Comparison of ENCODE assay signal across 28 cellular contexts in genomic region chr22:45683680-45684079, GRCh38. TPM values are rescaled to one million over a fixed set of nuclear protein-coding genes. Genes with fewer than 3 reads are reported as not detected.
A peak's percentile ranks its signal among the peaks of the same experiment; 100 is the strongest.
DNase-seq lines count a peak whose midpoint lies in the region; ATAC-seq, FAIRE-seq and TF ChIP-seq lines count a peak whose summit lies in the region.
"Had no signal": no experiment of that assay in that cellular context is flagged by ENCODE, and none has a peak within 500 bp of the region (broad histone marks: within the 10 kb centered on the region; RNA-seq: fewer than 3 reads in every experiment).

No MANE protein-coding gene starts in this region.

- peaks cover 97% of the 10 kb centered on the region for H3K4me1 ChIP-seq in A549
- H3K4me1 ChIP-seq in PC-3 (ENCODE audit: insufficient read depth, low read length): peaks cover 87% of the 10 kb centered on the region
- peaks cover 48% of the 10 kb centered on the region for H3K4me1 ChIP-seq in GM12878 (ENCODE audit: control insufficient read depth, insufficient read depth, low read length)
- H3K4me1 ChIP-seq in prostate gland (replicated peaks): peaks cover 8% of the 10 kb centered on the region
- H3K4me1 ChIP-seq in gastroesophageal sphincter: peaks cover 8 to 85% (median 21%) of the 10 kb centered on the region in 3 donors

- H3F3A ChIP-seq in PC-3 (ENCODE audit: low read length, unreplicated experiment): peaks cover 9% of the 10 kb centered on the region

- TF ChIP-seq RAD21 in A549 (conservative IDR thresholded peaks at IDR 0.05 in 1 of 2, IDR thresholded peaks at IDR 0.05 in 1 of 2): no peak
- TF ChIP-seq RAD21 in GM12878 (IDR thresholded peaks at IDR 0.05; ENCODE audit: insufficient read depth, low read depth, low read length): no peak

- H3K27ac ChIP-seq in A549: peak overlapping the region; percentile 93 to 97
- peak overlapping the region; percentile 27 for H3K27ac ChIP-seq in PC-3 (ENCODE audit: low read length)
- peak overlapping the region; percentile 77 for H3K27ac ChIP-seq in GM12878 (ENCODE audit: control insufficient read depth, insufficient read depth)
- H3K27ac ChIP-seq in prostate gland: no peak overlapping the region
- no peak overlapping the region for H3K27ac ChIP-seq in gastroesophageal sphincter
- H3K27ac ChIP-seq: parathyroid adenoma had no signal

- no peak for DNase-seq in A549 (ENCODE audit: low read depth in 1 of 2, low spot score in 1 of 2)
- no peak for DNase-seq in GM12891 (ENCODE audit: insufficient read length, low spot score)
- DNase-seq in PC-3: no peak
- no peak for DNase-seq in GM12878 (ENCODE audit: low read depth, low spot score)
- DNase-seq in HEK293T (ENCODE audit: extremely low spot score): no peak
- no peak for DNase-seq in prostate gland (ENCODE audit: low spot score)
- DNase-seq: activated CD4-positive, alpha-beta memory T cell treated with anti-CD3 and anti-CD28 coated beads for 36 hours; activated naive CD4-positive, alpha-beta T cell treated with anti-CD3 and anti-CD28 coated beads for 36 hours; CD8-positive, alpha-beta T cell; cerebellar nuclear complex; dermis blood vessel endothelial cell; endodermal cell; NCI-H2029 treated with DMSO at 0.1 percent for 48 hours; NCI-H2227 treated with DMSO at 0.1 percent for 48 hours; NCI-H526 treated with DMSO at 0.1 percent for 48 hours; NK-92 treated with Interleukin-12 subunit alpha and Interleukin-12 subunit beta, amount 100 ng/mL, for 24 hours; spleen; stimulated activated CD4-positive, alpha-beta T cell treated with anti-CD3 and anti-CD28 coated beads, Interleukin-2, amount 100 ng/mL, for 24 hours; T-helper 1 cell had no signal

- RAD21 ChIA-PET in GM12878 (lab: Charles Lee; ENCODE audit: unreplicated experiment): interaction anchor here (1.1 to 1.6 kb wide), 2 partner anchors 12 to 40 kb away, joined by 3 to 6 read pairs; no protein-coding TSS in a partner anchor

- H3K4me2 ChIP-seq in A549: peak overlapping the region; percentile 67
- H3K4me2 ChIP-seq in PC-3 (ENCODE audit: low read length): peak overlapping the region; percentile 23
- peak overlapping the region; percentile 32 for H3K4me2 ChIP-seq in GM12878 (ENCODE audit: control insufficient read depth, insufficient read depth)

- H3K9me3 ChIP-seq in A549 (no peaks in the 10 kb centered on the region), PC-3 (ENCODE audit: low read length) (no peaks in the 10 kb centered on the region), GM12878 (replicated peaks; ENCODE audit: control insufficient read depth, insufficient read depth, low read length) (no peaks in the 10 kb centered on the region), prostate gland (no peaks in the 10 kb centered on the region), gastroesophageal sphincter (no peaks in the 10 kb centered on the region)
- H3K9me3 ChIP-seq: spleen, thoracic aorta had no signal

- H3K9me2 ChIP-seq in PC-3 (replicated peaks; ENCODE audit: low read length): no peaks in the 10 kb centered on the region

- H4K20me1 ChIP-seq in PC-3 (ENCODE audit: low read length) (no peaks in the 10 kb centered on the region), GM12878 (ENCODE audit: control insufficient read depth, insufficient read depth) (no peaks in the 10 kb centered on the region)

- ATAC-seq in A549 (no peak), PC-3 (no peak), GM12878 (peak; percentile 21), gastroesophageal sphincter (no peak), HG03469 (IDR thresholded peaks at IDR 0.05; ENCODE audit: unreplicated experiment) (no peak)
- ATAC-seq: CD8-positive, alpha-beta T cell had no signal

- TF ChIP-seq EP300 in A549 (IDR thresholded peaks at IDR 0.05) (no peak), GM12878 (IDR thresholded peaks at IDR 0.05; ENCODE audit: borderline replicate concordance in 1 of 2, control insufficient read depth in 1 of 2, low read depth in 2 of 2, low read length in 2 of 2) (no peak), gastroesophageal sphincter (IDR thresholded peaks at IDR 0.05) (no peak)

- FAIRE-seq in A549 (lab: Jason Lieb, UNC): no peak
- FAIRE-seq in GM12891 (lab: Jason Lieb, UNC): peak; percentile 86
- no peak for FAIRE-seq in GM12878 (lab: Jason Lieb, UNC)
- FAIRE-seq: A204.1, H1, islet of Langerhans, RCC 7860, urothelium cell line had no signal

- H3K4me3 ChIP-seq in A549 (no peak overlapping the region), PC-3 (ENCODE audit: low read length) (no peak overlapping the region), GM12878 (peak overlapping the region; percentile 34; the same call in 1 of the 2 replicates), prostate gland (no peak overlapping the region), gastroesophageal sphincter (no peak overlapping the region)
- H3K4me3 ChIP-seq: spleen, thoracic aorta had no signal

- TF ChIP-seq POLR2A in A549 (IDR thresholded peaks at IDR 0.05; ENCODE audit: low read length) (no peak), GM12891 (IDR thresholded peaks at IDR 0.05; ENCODE audit: low read depth, low read length) (no peak), GM12878 (IDR thresholded peaks at IDR 0.05; ENCODE audit: low read depth, low read length) (no peak), prostate gland (IDR thresholded peaks at IDR 0.05) (no peak), gastroesophageal sphincter (IDR thresholded peaks at IDR 0.05) (no peak)

- TF ChIP-seq CTCF in A549 (IDR thresholded peaks at IDR 0.05): no peak
- TF ChIP-seq CTCF in PC-3 (conservative IDR thresholded peaks at IDR 0.05; ENCODE audit: low read depth, low read length): no peak
- no peak for TF ChIP-seq CTCF in GM12878 (IDR thresholded peaks at IDR 0.05 in 2 of 3, conservative IDR thresholded peaks at IDR 0.05 in 1 of 3; ENCODE audit: control insufficient read depth in 2 of 3, extremely low read depth in 1 of 3, insufficient read depth in 1 of 3, low read depth in 3 of 3, low read length in 3 of 3)
- TF ChIP-seq CTCF in prostate gland (IDR thresholded peaks at IDR 0.05): no peak
- no peak for TF ChIP-seq CTCF in gastroesophageal sphincter (IDR thresholded peaks at IDR 0.05)

- H2AFZ ChIP-seq in PC-3 (ENCODE audit: low read length) (no peak overlapping the region), GM12878 (ENCODE audit: control insufficient read depth, low read depth, low read length) (no peak overlapping the region)
- H2AFZ ChIP-seq: parathyroid adenoma had no signal

- H3K79me2 ChIP-seq in PC-3 (ENCODE audit: low read length): peaks cover 84% of the 10 kb centered on the region
- H3K79me2 ChIP-seq in GM12878 (ENCODE audit: control insufficient read depth, insufficient read depth, low read length): peaks cover 88% of the 10 kb centered on the region

- SMC1A ChIA-PET in GM12878 (lab: Charles Lee; ENCODE audit: uncharacterized antibody, unreplicated experiment): interaction anchor here (1.0 kb wide), 2 partner anchors 15 to 179 kb away, joined by 3 to 4 read pairs; no protein-coding TSS in a partner anchor

- H3K27me3 ChIP-seq in PC-3 (ENCODE audit: low read length) (no peaks in the 10 kb centered on the region), GM12878 (replicated peaks in 1 of 2; ENCODE audit: control insufficient read depth in 2 of 2, insufficient read depth in 2 of 2, low read length in 1 of 2) (no peaks in the 10 kb centered on the region), prostate gland (replicated peaks; ENCODE audit: insufficient read depth) (no peaks in the 10 kb centered on the region), gastroesophageal sphincter (no peaks in the 10 kb centered on the region)
- H3K27me3 ChIP-seq: spleen had no signal

- POLR2A ChIA-PET in A549 (lab: Yijun Ruan, JAX) (no interaction called here), PC-3 (lab: Charles Lee; ENCODE audit: unreplicated experiment) (no interaction called here), GM12878 (lab: Charles Lee) (interaction anchor here (0.5 to 1.0 kb wide), 5 partner anchors 12 to 459 kb away, joined by 3 to 6 read pairs (median 4); partner anchors contain the start of gene ATXN10), HEK293T (lab: Yijun Ruan, JAX) (interaction anchor here (1.0 kb wide), 1 partner anchor 12 kb away, joined by 3 read pairs; the partner anchor contains the start of gene ATXN10)

- in situ Hi-C loops in GM12878 (cut with MboI): no loop called here

- WGBS in A549 (ENCODE audit: missing lambda C conversion rate): 92% methylated on average over 2 of the region's 2 CpGs
- WGBS in GM12878 (ENCODE audit: insufficient coverage, insufficient replicate concordance, low lambda C conversion rate, missing lambda C conversion rate): 46% methylated on average over 2 of the region's 2 CpGs
- WGBS in prostate gland: 96% methylated on average over 2 of the region's 2 CpGs
- 94 to 97% methylated on average over 2 of the region's 2 CpGs for WGBS in gastroesophageal sphincter (ENCODE audit: low coverage in 1 of 2), 2 donors

- BruUV-seq in PC-3 (replicated peaks; lab: Mats Ljungman, UMichigan) (no TSS peak), GM12878 (replicated peaks; lab: Mats Ljungman, UMichigan) (TSS peak; percentile 94)

- H3K36me3 ChIP-seq in PC-3 (ENCODE audit: low read depth, low read length) (no peaks in the 10 kb centered on the region), GM12878 (ENCODE audit: control insufficient read depth in 2 of 2, insufficient read depth in 2 of 2, low read length in 1 of 2) (peaks cover 0 to 5% of the 10 kb centered on the region in 2 experiments; a peak in 1 of 4 replicates), prostate gland (no peaks in the 10 kb centered on the region), gastroesophageal sphincter (no peaks in the 10 kb centered on the region)
- H3K36me3 ChIP-seq: spleen, thoracic aorta had no signal

- no peak overlapping the region for H3K9ac ChIP-seq in PC-3 (ENCODE audit: low read length)
- peak overlapping the region; percentile 32; the same call in 1 of the 2 replicates for H3K9ac ChIP-seq in GM12878 (ENCODE audit: control insufficient read depth, insufficient read depth, low read length)
- H3K9ac ChIP-seq: parathyroid adenoma had no signal

- CTCF ChIA-PET in A549 (lab: Yijun Ruan, JAX): interaction anchor here (0.6 to 1.3 kb wide), 2 partner anchors 26 to 39 kb away, joined by 4 to 5 read pairs; no protein-coding TSS in a partner anchor
- CTCF ChIA-PET in PC-3 (lab: Charles Lee): no interaction called here
- CTCF ChIA-PET in GM12878 (lab: Yijun Ruan, JAX): interaction anchor here (0.6 to 1.0 kb wide), 3 partner anchors 10 to 323 kb away, joined by 3 to 5 read pairs (median 4); no protein-coding TSS in a partner anchor
- CTCF ChIA-PET in HEK293T (lab: Yijun Ruan, JAX): no interaction called here

- intact Hi-C loops in PC-3 (cut with micrococcal nuclease) (loop anchor here (10.0 kb wide), 1 partner anchor 121 kb away; no protein-coding TSS in a partner anchor), GM12878 (cut with micrococcal nuclease; ENCODE audit: unreplicated experiment) (no loop called here), prostate gland (cut with DNase I) (no loop called here)

RNA-seq across cellular contexts. Expression of gene ATXN10, which starts 12.0 kb away (rescaled TPM):
- polyA plus RNA-seq in A549 (2011; rRNA removed) (281 and 378 TPM in 2 replicates), A549 (2017; fragmentation: RNase III; extraction: RNeasy Plus Mini Kit Qiagen cat#74134 plus additional on column Dnase treatment) (126 to 142 TPM (median 129 TPM) in 3 replicates), GM12878 (2011; rRNA removed) (222 and 249 TPM in 2 replicates), GM12878 (2014; fragmentation: Illumina TruSeq; extraction: Trizol) (212 and 252 TPM in 2 replicates), GM12878 (2014; fragmentation: Nextera tagmentation; extraction: Ambion mirVana) (10 to 100 TPM; 29.2 to 68.3 TPM), GM12878 (2014; rRNA removed) (118 TPM in 2 replicates), GM12878 (2016; fragmentation: Nextera tagmentation; extraction: Ambion mirVana) (100 to 1,000 TPM; 199 to 215 TPM)
- polyA plus RNA-seq in A549 (2012; cell fraction: cytosol; rRNA removed): 103 and 107 TPM in 2 replicates
- polyA plus RNA-seq in A549 (2012; cell fraction: nucleus; rRNA removed): 24.1 and 54.9 TPM in 2 replicates
- polyA minus RNA-seq in A549 (2011; rRNA and poly(A)+ RNA removed): 298 and 349 TPM in 2 replicates
- polyA plus RNA-seq in GM12891 (2012; ENCODE audit: low read depth, missing spikeins): 118 TPM
- total RNA-seq in PC-3 (2014; rRNA removed) (40.6 and 56.3 TPM in 2 replicates), GM12878 (2014; rRNA removed) (43.4 and 44.5 TPM in 2 replicates), GM12878 (2014; rRNA removed; fragmentation: Illumina TruSeq; extraction: Trizol) (76.5 and 80.3 TPM in 2 replicates), GM12878 (2021) (166 and 174 TPM in 2 replicates), prostate gland (100 to 1,000 TPM; 125 to 148 TPM), gastroesophageal sphincter (100 to 1,000 TPM in 2 of 4 donors, 10 to 100 TPM in 2; 78.5 to 152 (median 113) TPM)
- total RNA-seq in GM12878 (2013; cell fraction: nucleolus; rRNA removed): 125 and 158 TPM in 2 replicates
- 47.0 TPM for polyA plus RNA-seq in GM12878 (2011; ENCODE audit: low read depth)
- polyA plus RNA-seq in GM12878 (2011; cell fraction: cytosol; rRNA removed): 107 and 121 TPM in 2 replicates
- 55.1 and 55.8 TPM in 2 replicates for polyA plus RNA-seq in GM12878 (2011; cell fraction: nucleus; rRNA removed)
- 106 and 143 TPM in 2 replicates for polyA plus RNA-seq in GM12878 (2012)
- 250 and 380 TPM in 2 replicates for polyA minus RNA-seq in GM12878 (2011; rRNA and poly(A)+ RNA removed)
- 60.9 and 72.2 TPM in 2 replicates for polyA minus RNA-seq in GM12878 (2011; cell fraction: cytosol; rRNA and poly(A)+ RNA removed)
- 56.6 and 81.7 TPM in 2 replicates for polyA minus RNA-seq in GM12878 (2011; cell fraction: nucleus; rRNA and poly(A)+ RNA removed)

Comparison
In these comparisons a context has a peak if more than half of its experiments do, and no peak if none do; other contexts are left out.
1. H3K27ac ChIP-seq: peak in A549 (2 of 2), PC-3 (single experiment) and GM12878 (single experiment); none in prostate gland (0 of 2) and gastroesophageal sphincter (0 of 4).
2. CTCF ChIA-PET loops: an anchor here in A549 (0.6 to 1.3 kb wide) and GM12878 (0.6 to 1.0 kb wide); none called in PC-3 and HEK293T.
3. POLR2A ChIA-PET loops: an anchor here in GM12878 (0.5 to 1.0 kb wide) and HEK293T (1.0 kb wide); none called in A549 and PC-3.
4. Peak in every context shown above with its lines, with median percentiles within 50 percentile points of each other: H3K4me2 ChIP-seq.